Comparison of ENCODE assay signal across 1 cellular context in genomic region chr19:3580156-3580955, GRCh38.
A peak's percentile ranks its signal among the peaks of the same experiment; 100 is the strongest.
TF ChIP-seq lines count a peak whose summit lies in the region.

No MANE protein-coding gene starts in this region.

TF ChIP-seq in K562, 482 proteins besides CTCF, POLR2A, EP300 and RAD21 (continued from another document and continues in another):
- no peak for TF ChIP-seq ZBTB43 (CRISPR knock-in tag; IDR thresholded peaks at IDR 0.05)
- TF ChIP-seq ZC3H8 (IDR thresholded peaks at IDR 0.05): no peak
- no peak for TF ChIP-seq TAL1 (IDR thresholded peaks at IDR 0.05)
- TF ChIP-seq ZBED1 (IDR thresholded peaks at IDR 0.05): no peak
- TF ChIP-seq ETV5 (CRISPR knock-in tag; IDR thresholded peaks at IDR 0.05; ENCODE audit: low read depth): no peak
- no peak for TF ChIP-seq TSHZ1 (CRISPR knock-in tag; IDR thresholded peaks at IDR 0.05)
- TF ChIP-seq ZBTB49 (CRISPR knock-in tag; IDR thresholded peaks at IDR 0.05; ENCODE audit: borderline replicate concordance): no peak
- no peak for TF ChIP-seq NELFE (IDR thresholded peaks at IDR 0.05; ENCODE audit: insufficient read depth, insufficient read length)
- no peak for TF ChIP-seq CBFA2T2 (conservative IDR thresholded peaks at IDR 0.05)
- TF ChIP-seq KDM4B (IDR thresholded peaks at IDR 0.05; ENCODE audit: borderline replicate concordance in 2 of 2, low read depth in 1 of 2): no peak
- TF ChIP-seq PHF21A (IDR thresholded peaks at IDR 0.05; ENCODE audit: borderline replicate concordance, low read depth): peak; percentile 94; the same call in 1 of the 2 replicates
- no peak for TF ChIP-seq BACH1 (tag; IDR thresholded peaks at IDR 0.05)
- TF ChIP-seq NFXL1 (CRISPR knock-in tag; IDR thresholded peaks at IDR 0.05): no peak
- no peak for TF ChIP-seq ZNF24 (IDR thresholded peaks at IDR 0.05)
- TF ChIP-seq SRSF3 (IDR thresholded peaks at IDR 0.05; ENCODE audit: insufficient read depth, low read length): no peak
- TF ChIP-seq CAMTA2 (CRISPR knock-in tag; conservative IDR thresholded peaks at IDR 0.05): no peak
- no peak for TF ChIP-seq ETS2 (tag; IDR thresholded peaks at IDR 0.05; ENCODE audit: borderline replicate concordance, poor library complexity, severe bottlenecking)
- TF ChIP-seq MCM3 (IDR thresholded peaks at IDR 0.05): no peak
- no peak for TF ChIP-seq GTF2F1 (IDR thresholded peaks at IDR 0.05; ENCODE audit: low read depth, low read length)
- peak; percentile 87 for TF ChIP-seq SMARCE1 (IDR thresholded peaks at IDR 0.05)
- no peak for TF ChIP-seq ZSCAN32 (CRISPR knock-in tag; IDR thresholded peaks at IDR 0.05)
- 0 out of 4 replicates have a peak, but pooled peaks of 1 of the 2 experiments have one; percentile 17 for TF ChIP-seq NRF1 (conservative IDR thresholded peaks at IDR 0.05 in 1 of 2, IDR thresholded peaks at IDR 0.05 in 1 of 2)
- no peak for TF ChIP-seq ZNF140 (CRISPR knock-in tag; IDR thresholded peaks at IDR 0.05)
- no peak for TF ChIP-seq ATF1 (CRISPR knock-in tag; IDR thresholded peaks at IDR 0.05)
- TF ChIP-seq ATF1 (tag; IDR thresholded peaks at IDR 0.05): 0 out of 2 replicates have a peak, but pooled peaks have one; percentile 14
- no peak for TF ChIP-seq HNRNPLL (IDR thresholded peaks at IDR 0.05; ENCODE audit: low read depth, low read length, poor library complexity, severe bottlenecking)
- TF ChIP-seq ZNF282 (CRISPR knock-in tag; IDR thresholded peaks at IDR 0.05): no peak
- TF ChIP-seq PCBP2 (IDR thresholded peaks at IDR 0.05; ENCODE audit: low read depth, low read length, poor library complexity, severe bottlenecking): no peak
- TF ChIP-seq ZNF318 (IDR thresholded peaks at IDR 0.05; ENCODE audit: borderline replicate concordance in 1 of 2, low read depth in 1 of 2): peak in 1 of 2 experiments; percentile 40; a peak in 1 of 4 replicates
- 0 out of 2 replicates have a peak, but pooled peaks have one; percentile 22 for TF ChIP-seq NKRF (IDR thresholded peaks at IDR 0.05; ENCODE audit: borderline replicate concordance)
- TF ChIP-seq RCOR1 (IDR thresholded peaks at IDR 0.05; ENCODE audit: borderline replicate concordance in 1 of 2, low read depth in 2 of 2, low read length in 2 of 2): peak in 1 of 2 experiments; percentile 88; a peak in 2 of 4 replicates
- no peak for TF ChIP-seq SRSF1 (IDR thresholded peaks at IDR 0.05; ENCODE audit: low read depth, low read length)
- TF ChIP-seq MTA2 (IDR thresholded peaks at IDR 0.05; ENCODE audit: low read depth): 0 out of 2 replicates have a peak, but pooled peaks have one; percentile 12
- TF ChIP-seq ZNF316 (IDR thresholded peaks at IDR 0.05): peak; percentile 81
- peak; percentile 72 to 84 for TF ChIP-seq FOXK2 (conservative IDR thresholded peaks at IDR 0.05 in 1 of 2, IDR thresholded peaks at IDR 0.05 in 1 of 2; ENCODE audit: low read depth in 2 of 2)
- TF ChIP-seq LEF1 (IDR thresholded peaks at IDR 0.05): peak; percentile 66; the same call in 1 of the 2 replicates
- TF ChIP-seq VEZF1 (CRISPR knock-in tag; IDR thresholded peaks at IDR 0.05): peak; percentile 10; the same call in 1 of the 2 replicates
- TF ChIP-seq TCF3 (CRISPR knock-in tag; IDR thresholded peaks at IDR 0.05): peak; percentile 30; the same call in 1 of the 2 replicates
- TF ChIP-seq KDM1A (IDR thresholded peaks at IDR 0.05): peak; percentile 97
- TF ChIP-seq CHCHD3 (CRISPR knock-in tag; IDR thresholded peaks at IDR 0.05): no peak
- TF ChIP-seq IRF2 (CRISPR knock-in tag; IDR thresholded peaks at IDR 0.05): no peak
- no peak for TF ChIP-seq HEY1 (CRISPR knock-in tag; IDR thresholded peaks at IDR 0.05; ENCODE audit: borderline replicate concordance)
- no peak for TF ChIP-seq SPI1 (IDR thresholded peaks at IDR 0.05; ENCODE audit: borderline replicate concordance, low read depth, low read length)
- no peak for TF ChIP-seq ZFX (CRISPR knock-in tag; IDR thresholded peaks at IDR 0.05)
- TF ChIP-seq ZNF639 (CRISPR knock-in tag; conservative IDR thresholded peaks at IDR 0.05 in 1 of 2, IDR thresholded peaks at IDR 0.05 in 1 of 2): peak in 1 of 2 experiments; percentile 9; a peak in 1 of 4 replicates
- peak; percentile 22; the same call in 1 of the 2 replicates for TF ChIP-seq ATF7 (IDR thresholded peaks at IDR 0.05)
- TF ChIP-seq TRIM28 (IDR thresholded peaks at IDR 0.05): no peak
